In genomic region chr17:56765449-56765848, GRCh38 we compare ENCODE assay signal across 18 cellular contexts.
DNase-seq lines count a peak whose midpoint lies in the region; ATAC-seq, FAIRE-seq and TF ChIP-seq lines count a peak whose summit lies in the region.
"Had no signal": no experiment of that assay in that cellular context is flagged by ENCODE, and none has a peak within 500 bp of the region (broad histone marks: within the 10 kb centered on the region; RNA-seq: fewer than 3 reads in every experiment).

No MANE protein-coding gene starts in this region.

- peaks cover 6% of the 10 kb centered on the region for H3K27me3 Mint-ChIP-seq in astrocyte (ENCODE audit: low read depth, unreplicated experiment)
- no peaks in the 10 kb centered on the region for H3K27me3 Mint-ChIP-seq in neural progenitor cell (ENCODE audit: insufficient read depth, low read depth)

- H3K4me1 ChIP-seq in astrocyte (ENCODE audit: insufficient read depth, low read length) = no peaks in the 10 kb centered on the region
- H3K4me1 ChIP-seq in neural progenitor cell = peaks cover 19% of the 10 kb centered on the region
- H3K4me1 ChIP-seq: HAP-1 had no signal

- H3K36me3 ChIP-seq in astrocyte (ENCODE audit: insufficient read depth, low read length) (no peaks in the 10 kb centered on the region), neural progenitor cell (no peaks in the 10 kb centered on the region)
- H3K36me3 ChIP-seq: HAP-1 had no signal

- H3K79me2 ChIP-seq in astrocyte (ENCODE audit: insufficient read depth, low read length) (no peaks in the 10 kb centered on the region), neural progenitor cell (ENCODE audit: low read depth) (no peaks in the 10 kb centered on the region)

- H3K27ac ChIP-seq in astrocyte (ENCODE audit: low read depth, low read length) (no peak overlapping the region), neural progenitor cell (no peak overlapping the region)
- H3K27ac ChIP-seq: BLaER1 treated with 17β-estradiol and CSF1 and Interleukin-3, amounts not matched to agents 10 nM and 100 nM; HL-60 had no signal

- H2AFZ ChIP-seq in astrocyte (ENCODE audit: low read depth, low read length) = no peak overlapping the region
- no peak overlapping the region for H2AFZ ChIP-seq in neural progenitor cell (replicated peaks)

- FAIRE-seq in HTR-8/SVneo (lab: Jason Lieb, UNC) (peak; percentile 26), astrocyte (lab: Jason Lieb, UNC) (no peak)
- FAIRE-seq: GM12878, K562 had no signal

- H3K4me3 Mint-ChIP-seq in astrocyte (ENCODE audit: unreplicated experiment) = no peak overlapping the region
- H3K4me3 Mint-ChIP-seq in neural progenitor cell = no peak overlapping the region
- H3K4me3 Mint-ChIP-seq: CD8-positive, alpha-beta T cell had no signal

- H3K4me1 Mint-ChIP-seq in astrocyte (ENCODE audit: low read depth, unreplicated experiment) = peaks cover 2% of the 10 kb centered on the region
- H3K4me1 Mint-ChIP-seq in neural progenitor cell = peaks cover 35% of the 10 kb centered on the region

- H3K4me2 ChIP-seq in astrocyte (ENCODE audit: low read length) (no peak overlapping the region), neural progenitor cell (no peak overlapping the region)

- H3K27ac Mint-ChIP-seq in astrocyte (ENCODE audit: unreplicated experiment) (peak overlapping the region; percentile 20), neural progenitor cell (peak overlapping the region; percentile 43)
- H3K27ac Mint-ChIP-seq: CD8-positive, alpha-beta T cell had no signal

- ATAC-seq in GM18867 (IDR thresholded peaks at IDR 0.05; ENCODE audit: unreplicated experiment) = peak; percentile 59
- ATAC-seq: CD8-positive, alpha-beta T cell; GM12878; K562 had no signal

- peaks cover 7% of the 10 kb centered on the region for H3K9me3 ChIP-seq in astrocyte (ENCODE audit: insufficient read depth, low read depth, low read length)
- H3K9me3 ChIP-seq in neural progenitor cell (ENCODE audit: low read depth) = no peaks in the 10 kb centered on the region
- H3K9me3 ChIP-seq: HAP-1 had no signal

- H3K9ac ChIP-seq in astrocyte (ENCODE audit: low read length) (no peak overlapping the region), neural progenitor cell (no peak overlapping the region)
- H3K9ac ChIP-seq: BLaER1 treated with 17β-estradiol and CSF1 and Interleukin-3, amounts not matched to agents 10 nM and 100 nM had no signal

- no peaks in the 10 kb centered on the region for H3F3A ChIP-seq in neural progenitor cell (ENCODE audit: low read depth)

- H3K4me3 ChIP-seq in astrocyte (ENCODE audit: insufficient read depth, low read depth, low read length) = no peak overlapping the region
- no peak overlapping the region for H3K4me3 ChIP-seq in neural progenitor cell
- H3K4me3 ChIP-seq: BLaER1 treated with 17β-estradiol and CSF1 and Interleukin-3, amounts not matched to agents 10 nM and 100 nM; GM12878; HAP-1; K562 had no signal

- no peaks in the 10 kb centered on the region for H4K20me1 ChIP-seq in astrocyte (ENCODE audit: insufficient read depth, low read length)
- H4K20me1 ChIP-seq in neural progenitor cell (ENCODE audit: low read depth) = no peaks in the 10 kb centered on the region
- H4K20me1 ChIP-seq: BLaER1 treated with 17β-estradiol and CSF1 and Interleukin-3, amounts not matched to agents 10 nM and 100 nM had no signal

- TF ChIP-seq CTCF in astrocyte (IDR thresholded peaks at IDR 0.05; ENCODE audit: insufficient read depth, low read depth, low read length) = no peak
- no peak for TF ChIP-seq CTCF in neural progenitor cell (IDR thresholded peaks at IDR 0.05)
- TF ChIP-seq CTCF in GM20000 (IDR thresholded peaks at IDR 0.05; ENCODE audit: extremely low read depth, missing control alignments) = no peak

- H3K27me3 ChIP-seq in astrocyte (ENCODE audit: insufficient read depth, low read length) = peaks cover 13% of the 10 kb centered on the region
- no peaks in the 10 kb centered on the region for H3K27me3 ChIP-seq in neural progenitor cell
- H3K27me3 ChIP-seq: BLaER1 treated with 17β-estradiol and CSF1 and Interleukin-3, amounts not matched to agents 10 nM and 100 nM had no signal

- H3K9me3 Mint-ChIP-seq in astrocyte (ENCODE audit: unreplicated experiment) = no peaks in the 10 kb centered on the region
- no peaks in the 10 kb centered on the region for H3K9me3 Mint-ChIP-seq in neural progenitor cell
- H3K9me3 Mint-ChIP-seq: CD8-positive, alpha-beta T cell had no signal

- no peak for DNase-seq in HTR-8/SVneo (ENCODE audit: insufficient read length, low spot score)
- no peak for DNase-seq in astrocyte (ENCODE audit: low read depth)
- DNase-seq in neural progenitor cell (ENCODE audit: low spot score) = no peak
- DNase-seq in GDM1 (lab: John Stamatoyannopoulos, UW) = no peak
- no peak for DNase-seq in GM20000 (ENCODE audit: low spot score)
- DNase-seq in activated naive CD4-positive, alpha-beta T cell treated with anti-CD3 and anti-CD28 coated beads, Interleukin-2, amount 50 U/mL, for 16 hours = no peak
- DNase-seq: 8988T; Calu3; CD8-positive, alpha-beta T cell; DMS79 treated with DMSO at 0.1 percent for 48 hours; GOT3; IMR-90 had no signal

- no peaks in the 10 kb centered on the region for H3K36me3 Mint-ChIP-seq in astrocyte (ENCODE audit: low read depth, unreplicated experiment)
- no peaks in the 10 kb centered on the region for H3K36me3 Mint-ChIP-seq in neural progenitor cell
- H3K36me3 Mint-ChIP-seq: CD8-positive, alpha-beta T cell had no signal
